ENCODE assay signal across 17 cellular contexts in genomic region chr12:58301337-58302122, GRCh38.
A peak's percentile ranks its signal among the peaks of the same experiment; 100 is the strongest.
DNase-seq lines count a peak whose midpoint lies in the region; ATAC-seq and TF ChIP-seq lines count a peak whose summit lies in the region.
"Had no signal": no experiment of that assay in that cellular context is flagged by ENCODE, and none has a peak within 500 bp of the region (broad histone marks: within the 10 kb centered on the region; RNA-seq: fewer than 3 reads in every experiment).

No MANE protein-coding gene starts in this region.

- H3K4me1 Mint-ChIP-seq in chondrocyte (ENCODE audit: low read depth) = peaks cover 30% of the 10 kb centered on the region
- H3K4me1 Mint-ChIP-seq in nephron progenitor cell = peaks cover 16% of the 10 kb centered on the region
- no peaks in the 10 kb centered on the region for H3K4me1 Mint-ChIP-seq in stimulated activated memory B cell treated with anti-CD40 and anti-IgM and Interleukin-4, amounts not matched to agents 10 μg/mL and 1 μg/mL and 100 μg/mL, for 72 hours
- H3K4me1 Mint-ChIP-seq: IgD-negative memory B cell, T-cell had no signal

- H3K27ac Mint-ChIP-seq in chondrocyte (ENCODE audit: unreplicated experiment) (peak overlapping the region; percentile 20), nephron progenitor cell (peak overlapping the region; percentile 3)
- no peak overlapping the region for H3K27ac Mint-ChIP-seq in stimulated activated memory B cell treated with anti-CD40 and anti-IgM and Interleukin-4, amounts not matched to agents 10 μg/mL and 1 μg/mL and 100 μg/mL, for 72 hours
- H3K27ac Mint-ChIP-seq: T-cell had no signal

- H3K9me3 Mint-ChIP-seq in chondrocyte (ENCODE audit: low read depth) = peaks cover 2% of the 10 kb centered on the region
- H3K9me3 Mint-ChIP-seq in nephron progenitor cell = peaks cover 6% of the 10 kb centered on the region
- no peaks in the 10 kb centered on the region for H3K9me3 Mint-ChIP-seq in stimulated activated memory B cell treated with anti-CD40 and anti-IgM and Interleukin-4, amounts not matched to agents 10 μg/mL and 1 μg/mL and 100 μg/mL, for 72 hours

- no peak for ATAC-seq in stimulated activated memory B cell treated with anti-CD40 and anti-IgM and Interleukin-4, amounts not matched to agents 10 μg/mL and 1 μg/mL and 100 μg/mL, for 72 hours
- ATAC-seq: GM12878, T-cell had no signal

- no peak for TF ChIP-seq CTCF in chondrocyte (IDR thresholded peaks at IDR 0.05)
- TF ChIP-seq CTCF in nephron progenitor cell (IDR thresholded peaks at IDR 0.05) = no peak

- DNase-seq in ELF-1 (ENCODE audit: low read depth, low spot score) (peak; percentile 11), M059J (ENCODE audit: low read depth) (peak; percentile 25), chondrocyte (ENCODE audit: low spot score) (no peak), nephron progenitor cell (no peak), dedifferentiated amniotic fluid mesenchymal stem cell (ENCODE audit: extremely low spot score) (no peak), DMS53 treated with DMSO at 0.1 percent for 48 hours (lab: John Stamatoyannopoulos, UW; ENCODE audit: unreplicated experiment) (no peak)
- DNase-seq: BE2C; DMS79 treated with DMSO at 0.1 percent for 48 hours; NCI-H1436; NCI-H1930; NCI-H226; NK-92 treated with Interleukin-12 subunit alpha and Interleukin-12 subunit beta, amount 100 ng/mL, for 24 hours; Peyer's patch; T-cell had no signal

- no peaks in the 10 kb centered on the region for H3K36me3 Mint-ChIP-seq in chondrocyte (ENCODE audit: low read depth)
- H3K36me3 Mint-ChIP-seq in nephron progenitor cell (ENCODE audit: low read depth) = no peaks in the 10 kb centered on the region
- no peaks in the 10 kb centered on the region for H3K36me3 Mint-ChIP-seq in stimulated activated memory B cell treated with anti-CD40 and anti-IgM and Interleukin-4, amounts not matched to agents 10 μg/mL and 1 μg/mL and 100 μg/mL, for 72 hours
- H3K36me3 Mint-ChIP-seq: T-cell had no signal

- H3K27me3 Mint-ChIP-seq in chondrocyte (ENCODE audit: low read depth) = no peaks in the 10 kb centered on the region
- no peaks in the 10 kb centered on the region for H3K27me3 Mint-ChIP-seq in nephron progenitor cell (ENCODE audit: low read depth, poor library complexity)
- no peaks in the 10 kb centered on the region for H3K27me3 Mint-ChIP-seq in stimulated activated memory B cell treated with anti-CD40 and anti-IgM and Interleukin-4, amounts not matched to agents 10 μg/mL and 1 μg/mL and 100 μg/mL, for 72 hours
- H3K27me3 Mint-ChIP-seq: IgD-negative memory B cell had no signal

- no peak overlapping the region for H3K4me3 Mint-ChIP-seq in chondrocyte (ENCODE audit: unreplicated experiment)
- H3K4me3 Mint-ChIP-seq in nephron progenitor cell = no peak overlapping the region
- H3K4me3 Mint-ChIP-seq in stimulated activated memory B cell treated with anti-CD40 and anti-IgM and Interleukin-4, amounts not matched to agents 10 μg/mL and 1 μg/mL and 100 μg/mL, for 72 hours = no peak overlapping the region
- H3K4me3 Mint-ChIP-seq: IgD-negative memory B cell, T-cell had no signal

Comparison
In these comparisons a context has a peak if more than half of its experiments do, and no peak if none do; other contexts are left out.
1. DNase-seq: peak in ELF-1 (single experiment) and M059J (single experiment); none in chondrocyte (single experiment), nephron progenitor cell (single experiment), dedifferentiated amniotic fluid mesenchymal stem cell (single experiment) and DMS53 treated with DMSO at 0.1 percent for 48 hours (single experiment).